In genomic region chr12:80708535-80709328, GRCh38 we compare ENCODE assay signal across 13 cellular contexts. TPM values are rescaled to one million over a fixed set of nuclear protein-coding genes. Genes with fewer than 3 reads are reported as not detected.
A peak's percentile ranks its signal among the peaks of the same experiment; 100 is the strongest.
DNase-seq lines count a peak whose midpoint lies in the region; ATAC-seq, FAIRE-seq and TF ChIP-seq lines count a peak whose summit lies in the region.
"Had no signal": no experiment of that assay in that cellular context is flagged by ENCODE, and none has a peak within 500 bp of the region (broad histone marks: within the 10 kb centered on the region; RNA-seq: fewer than 3 reads in every experiment).

No MANE protein-coding gene starts in this region.

- peaks cover 1% of the 10 kb centered on the region for H3K4me1 Mint-ChIP-seq in activated CD4-positive, alpha-beta T cell treated with anti-CD3 and anti-CD28 coated beads, Interleukin-2, amount 10 ng/mL, durations not matched to agents 24 days and 14 days

- H4K20me1 ChIP-seq in keratinocyte (ENCODE audit: control insufficient read depth, extremely low read depth, insufficient read depth, low read length): no peaks in the 10 kb centered on the region

- H3K4me1 ChIP-seq in HUES48 (ENCODE audit: control insufficient read depth, insufficient read depth, low read length) (peaks cover 51% of the 10 kb centered on the region), keratinocyte (ENCODE audit: control insufficient read depth, extremely low read depth, insufficient read depth, low read length) (no peaks in the 10 kb centered on the region)

- ATAC-seq in GM21526 (IDR thresholded peaks at IDR 0.05; ENCODE audit: low FRiP score, unreplicated experiment): no peak

- peak; percentile 9 for DNase-seq in choroid plexus epithelial cell (ENCODE audit: low read depth)
- no peak for DNase-seq in keratinocyte (ENCODE audit: low read depth, low spot score)
- no peak for DNase-seq in skeletal muscle cell (ENCODE audit: low read depth)
- no peak for DNase-seq in activated CD4-positive, alpha-beta T cell treated with anti-CD3 and anti-CD28 coated beads for 4 hours
- DNase-seq in DMS53 (lab: John Stamatoyannopoulos, UW): no peak
- no peak for DNase-seq in activated CD4-positive, alpha-beta T cell treated with anti-CD3 and anti-CD28 coated beads, Interleukin-2, amount 10 ng/mL, durations not matched to agents 24 days and 14 days
- DNase-seq: activated T-cell treated with anti-CD3 and anti-CD28 coated beads, Interleukin-2, amount 50 U/mL, for 24 hours; ovary; RPMI8226; thyroid gland had no signal

- no peaks in the 10 kb centered on the region for H3K9me3 Mint-ChIP-seq in activated CD4-positive, alpha-beta T cell treated with anti-CD3 and anti-CD28 coated beads, Interleukin-2, amount 10 ng/mL, durations not matched to agents 24 days and 14 days
- H3K9me3 Mint-ChIP-seq: activated T-cell treated with anti-CD3 and anti-CD28 coated beads, Interleukin-2, amount 50 U/mL, for 24 hours had no signal

- H3K27ac Mint-ChIP-seq in activated CD4-positive, alpha-beta T cell treated with anti-CD3 and anti-CD28 coated beads, Interleukin-2, amount 10 ng/mL, durations not matched to agents 24 days and 14 days: no peak overlapping the region
- H3K27ac Mint-ChIP-seq: activated T-cell treated with anti-CD3 and anti-CD28 coated beads, Interleukin-2, amount 50 U/mL, for 24 hours had no signal

- H2AFZ ChIP-seq in keratinocyte (ENCODE audit: control insufficient read depth, low read length): peak overlapping the region; percentile 41

- H3K9ac ChIP-seq in HUES48 (ENCODE audit: low read depth, low read length): peak overlapping the region; percentile 9; the same call in 1 of the 2 replicates
- H3K9ac ChIP-seq in keratinocyte (ENCODE audit: control insufficient read depth, extremely low read depth, insufficient read depth, low read length): no peak overlapping the region

- intact Hi-C loops in activated CD4-positive, alpha-beta T cell treated with anti-CD3 and anti-CD28 coated beads, Interleukin-2, amount 10 ng/mL, durations not matched to agents 24 days and 14 days (cut with micrococcal nuclease): no loop called here

- peak overlapping the region; percentile 40 for H3K4me2 ChIP-seq in keratinocyte (ENCODE audit: control insufficient read depth, extremely low read depth, insufficient read depth, low read depth, low read length)

- no peaks in the 10 kb centered on the region for H3K36me3 ChIP-seq in HUES48 (ENCODE audit: control insufficient read depth, insufficient read depth, low read length)
- no peaks in the 10 kb centered on the region for H3K36me3 ChIP-seq in keratinocyte (ENCODE audit: control insufficient read depth in 2 of 2, extremely low read depth in 1 of 2, insufficient read depth in 2 of 2, low read length in 2 of 2)
- H3K36me3 ChIP-seq: ovary, thyroid gland had no signal

- no peak overlapping the region for H3K4me3 Mint-ChIP-seq in activated CD4-positive, alpha-beta T cell treated with anti-CD3 and anti-CD28 coated beads, Interleukin-2, amount 10 ng/mL, durations not matched to agents 24 days and 14 days
- H3K4me3 Mint-ChIP-seq: activated T-cell treated with anti-CD3 and anti-CD28 coated beads, Interleukin-2, amount 50 U/mL, for 24 hours had no signal

- H3K9me3 ChIP-seq in HUES48 (ENCODE audit: control insufficient read depth, insufficient read depth, low read length) (no peaks in the 10 kb centered on the region), keratinocyte (ENCODE audit: control insufficient read depth, low read depth, low read length) (no peaks in the 10 kb centered on the region)
- H3K9me3 ChIP-seq: thyroid gland had no signal

- peak overlapping the region; percentile 60 for H3K4me3 ChIP-seq in HUES48 (ENCODE audit: low read depth, low read length)
- H3K4me3 ChIP-seq in choroid plexus epithelial cell (ENCODE audit: low read depth, low read length): peak overlapping the region; percentile 43
- no peak overlapping the region for H3K4me3 ChIP-seq in keratinocyte (ENCODE audit: control insufficient read depth in 2 of 3, extremely low read depth in 1 of 3, insufficient read depth in 2 of 3, low read depth in 1 of 3, low read length in 3 of 3)
- H3K4me3 ChIP-seq in skeletal muscle cell (ENCODE audit: low read depth, low read length): peak overlapping the region; percentile 36
- H3K4me3 ChIP-seq: ovary, thyroid gland had no signal

- H3K79me2 ChIP-seq in keratinocyte (ENCODE audit: control insufficient read depth, insufficient read depth, low read length): no peaks in the 10 kb centered on the region

- H3K9me1 ChIP-seq in keratinocyte (ENCODE audit: control insufficient read depth, extremely low read depth, insufficient read depth, low read length): no peaks in the 10 kb centered on the region

- peaks cover 39% of the 10 kb centered on the region for H3K27me3 Mint-ChIP-seq in activated CD4-positive, alpha-beta T cell treated with anti-CD3 and anti-CD28 coated beads, Interleukin-2, amount 10 ng/mL, durations not matched to agents 24 days and 14 days

- H3K36me3 Mint-ChIP-seq in activated CD4-positive, alpha-beta T cell treated with anti-CD3 and anti-CD28 coated beads, Interleukin-2, amount 10 ng/mL, durations not matched to agents 24 days and 14 days (ENCODE audit: low read depth): no peaks in the 10 kb centered on the region

- dilution Hi-C loops in keratinocyte (cut with MboI; ENCODE audit: extremely low pct_ligation_motif_present, low sequenced_read_pairs): no loop called here

- H3K27ac ChIP-seq in HUES48 (ENCODE audit: low read depth, low read length) (no peak overlapping the region), keratinocyte (ENCODE audit: control insufficient read depth, insufficient read depth, low read length) (no peak overlapping the region)
- H3K27ac ChIP-seq: ovary, thyroid gland had no signal

- peaks cover 100% of the 10 kb centered on the region for H3K27me3 ChIP-seq in HUES48 (ENCODE audit: control insufficient read depth, insufficient read depth, low read length)
- H3K27me3 ChIP-seq in keratinocyte (ENCODE audit: control insufficient read depth, extremely low read depth, insufficient read depth, low read length): peaks cover 16% of the 10 kb centered on the region
- H3K27me3 ChIP-seq: ovary had no signal

- TF ChIP-seq CTCF in choroid plexus epithelial cell (conservative IDR thresholded peaks at IDR 0.05; ENCODE audit: low read depth, low read length): no peak
- no peak for TF ChIP-seq CTCF in keratinocyte (optimal IDR thresholded peaks at IDR 0.05 in 1 of 3, IDR thresholded peaks at IDR 0.05 in 1 of 3, conservative IDR thresholded peaks at IDR 0.05 in 1 of 3; ENCODE audit: extremely low read depth in 1 of 3, insufficient read depth in 2 of 3, low read length in 3 of 3)

- FAIRE-seq in keratinocyte (lab: Jason Lieb, UNC): no peak
- FAIRE-seq: bronchial epithelial cell had no signal

RNA-seq across cellular contexts. Expression of gene MYF6, which starts 1.3 kb away (rescaled TPM):
- polyA plus RNA-seq in keratinocyte: not detected in 3 replicates
- not detected for polyA plus RNA-seq in keratinocyte (2011; ENCODE audit: low read depth)
- not detected in 2 replicates for polyA plus RNA-seq in keratinocyte (2011; cell fraction: cytosol; rRNA removed)
- polyA plus RNA-seq in keratinocyte (2011; cell fraction: nucleus; rRNA removed): not detected in 2 replicates
- polyA plus RNA-seq in keratinocyte (2012; ENCODE audit: low replicate concordance): not detected in 2 replicates
- polyA minus RNA-seq in keratinocyte: not detected in 3 replicates
- polyA minus RNA-seq in keratinocyte (2011; cell fraction: cytosol; rRNA and poly(A)+ RNA removed): not detected
- not detected in 2 replicates for polyA minus RNA-seq in keratinocyte (2011; cell fraction: nucleus; rRNA and poly(A)+ RNA removed)
- not detected in 2 replicates for total RNA-seq in activated CD4-positive, alpha-beta T cell treated with anti-CD3 and anti-CD28 coated beads, Interleukin-2, amount 10 ng/mL, durations not matched to agents 24 days and 14 days
- total RNA-seq: bronchial epithelial cell, ovary, thyroid gland had no signal
- polyA plus RNA-seq: ovary had no signal

RNA-seq across cellular contexts. Expression of gene MYF5, which starts 8.0 kb away (rescaled TPM):
- polyA plus RNA-seq in keratinocyte: not detected in 3 replicates
- not detected for polyA plus RNA-seq in keratinocyte (2011; ENCODE audit: low read depth)
- polyA plus RNA-seq in keratinocyte (2011; cell fraction: cytosol; rRNA removed): not detected in 2 replicates
- not detected in 2 replicates for polyA plus RNA-seq in keratinocyte (2011; cell fraction: nucleus; rRNA removed)
- polyA plus RNA-seq in keratinocyte (2012; ENCODE audit: low replicate concordance): not detected in 2 replicates
- not detected in 3 replicates for polyA minus RNA-seq in keratinocyte
- polyA minus RNA-seq in keratinocyte (2011; cell fraction: cytosol; rRNA and poly(A)+ RNA removed): not detected
- not detected in 2 replicates for polyA minus RNA-seq in keratinocyte (2011; cell fraction: nucleus; rRNA and poly(A)+ RNA removed)
- total RNA-seq in activated CD4-positive, alpha-beta T cell treated with anti-CD3 and anti-CD28 coated beads, Interleukin-2, amount 10 ng/mL, durations not matched to agents 24 days and 14 days: not detected in 2 replicates
- total RNA-seq: bronchial epithelial cell, ovary, thyroid gland had no signal
- polyA plus RNA-seq: ovary had no signal

Comparison
In these comparisons a context has a peak if more than half of its experiments do, and no peak if none do; other contexts are left out.
1. H3K4me3 ChIP-seq: peak in HUES48 (single experiment), choroid plexus epithelial cell (single experiment) and skeletal muscle cell (single experiment); none in keratinocyte (0 of 3).